Comparison of ENCODE assay signal across 1 cellular context in the genomic region with DNA sequence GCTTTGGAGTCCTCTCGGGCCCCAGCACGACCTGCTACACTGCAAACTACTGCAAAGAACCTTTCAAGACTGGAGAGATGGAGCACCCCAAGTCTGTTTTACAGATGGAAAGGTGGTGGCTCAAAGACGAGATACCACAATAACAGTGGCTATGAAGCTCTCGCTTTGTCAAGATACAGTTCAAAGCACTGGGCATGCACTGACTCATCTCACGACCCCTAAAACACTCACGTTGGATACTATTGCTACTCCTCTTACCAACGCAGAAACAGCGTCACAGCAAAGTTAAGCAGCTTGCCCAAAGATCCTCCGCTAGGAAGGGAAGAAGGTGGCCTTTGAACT.
TF ChIP-seq lines count a peak whose summit lies in the region.

No MANE protein-coding gene starts in this region.

TF ChIP-seq in GM23338, 12 proteins besides CTCF, POLR2A, EP300 and RAD21 (continued from another document):
- TF ChIP-seq, protein P1, sequence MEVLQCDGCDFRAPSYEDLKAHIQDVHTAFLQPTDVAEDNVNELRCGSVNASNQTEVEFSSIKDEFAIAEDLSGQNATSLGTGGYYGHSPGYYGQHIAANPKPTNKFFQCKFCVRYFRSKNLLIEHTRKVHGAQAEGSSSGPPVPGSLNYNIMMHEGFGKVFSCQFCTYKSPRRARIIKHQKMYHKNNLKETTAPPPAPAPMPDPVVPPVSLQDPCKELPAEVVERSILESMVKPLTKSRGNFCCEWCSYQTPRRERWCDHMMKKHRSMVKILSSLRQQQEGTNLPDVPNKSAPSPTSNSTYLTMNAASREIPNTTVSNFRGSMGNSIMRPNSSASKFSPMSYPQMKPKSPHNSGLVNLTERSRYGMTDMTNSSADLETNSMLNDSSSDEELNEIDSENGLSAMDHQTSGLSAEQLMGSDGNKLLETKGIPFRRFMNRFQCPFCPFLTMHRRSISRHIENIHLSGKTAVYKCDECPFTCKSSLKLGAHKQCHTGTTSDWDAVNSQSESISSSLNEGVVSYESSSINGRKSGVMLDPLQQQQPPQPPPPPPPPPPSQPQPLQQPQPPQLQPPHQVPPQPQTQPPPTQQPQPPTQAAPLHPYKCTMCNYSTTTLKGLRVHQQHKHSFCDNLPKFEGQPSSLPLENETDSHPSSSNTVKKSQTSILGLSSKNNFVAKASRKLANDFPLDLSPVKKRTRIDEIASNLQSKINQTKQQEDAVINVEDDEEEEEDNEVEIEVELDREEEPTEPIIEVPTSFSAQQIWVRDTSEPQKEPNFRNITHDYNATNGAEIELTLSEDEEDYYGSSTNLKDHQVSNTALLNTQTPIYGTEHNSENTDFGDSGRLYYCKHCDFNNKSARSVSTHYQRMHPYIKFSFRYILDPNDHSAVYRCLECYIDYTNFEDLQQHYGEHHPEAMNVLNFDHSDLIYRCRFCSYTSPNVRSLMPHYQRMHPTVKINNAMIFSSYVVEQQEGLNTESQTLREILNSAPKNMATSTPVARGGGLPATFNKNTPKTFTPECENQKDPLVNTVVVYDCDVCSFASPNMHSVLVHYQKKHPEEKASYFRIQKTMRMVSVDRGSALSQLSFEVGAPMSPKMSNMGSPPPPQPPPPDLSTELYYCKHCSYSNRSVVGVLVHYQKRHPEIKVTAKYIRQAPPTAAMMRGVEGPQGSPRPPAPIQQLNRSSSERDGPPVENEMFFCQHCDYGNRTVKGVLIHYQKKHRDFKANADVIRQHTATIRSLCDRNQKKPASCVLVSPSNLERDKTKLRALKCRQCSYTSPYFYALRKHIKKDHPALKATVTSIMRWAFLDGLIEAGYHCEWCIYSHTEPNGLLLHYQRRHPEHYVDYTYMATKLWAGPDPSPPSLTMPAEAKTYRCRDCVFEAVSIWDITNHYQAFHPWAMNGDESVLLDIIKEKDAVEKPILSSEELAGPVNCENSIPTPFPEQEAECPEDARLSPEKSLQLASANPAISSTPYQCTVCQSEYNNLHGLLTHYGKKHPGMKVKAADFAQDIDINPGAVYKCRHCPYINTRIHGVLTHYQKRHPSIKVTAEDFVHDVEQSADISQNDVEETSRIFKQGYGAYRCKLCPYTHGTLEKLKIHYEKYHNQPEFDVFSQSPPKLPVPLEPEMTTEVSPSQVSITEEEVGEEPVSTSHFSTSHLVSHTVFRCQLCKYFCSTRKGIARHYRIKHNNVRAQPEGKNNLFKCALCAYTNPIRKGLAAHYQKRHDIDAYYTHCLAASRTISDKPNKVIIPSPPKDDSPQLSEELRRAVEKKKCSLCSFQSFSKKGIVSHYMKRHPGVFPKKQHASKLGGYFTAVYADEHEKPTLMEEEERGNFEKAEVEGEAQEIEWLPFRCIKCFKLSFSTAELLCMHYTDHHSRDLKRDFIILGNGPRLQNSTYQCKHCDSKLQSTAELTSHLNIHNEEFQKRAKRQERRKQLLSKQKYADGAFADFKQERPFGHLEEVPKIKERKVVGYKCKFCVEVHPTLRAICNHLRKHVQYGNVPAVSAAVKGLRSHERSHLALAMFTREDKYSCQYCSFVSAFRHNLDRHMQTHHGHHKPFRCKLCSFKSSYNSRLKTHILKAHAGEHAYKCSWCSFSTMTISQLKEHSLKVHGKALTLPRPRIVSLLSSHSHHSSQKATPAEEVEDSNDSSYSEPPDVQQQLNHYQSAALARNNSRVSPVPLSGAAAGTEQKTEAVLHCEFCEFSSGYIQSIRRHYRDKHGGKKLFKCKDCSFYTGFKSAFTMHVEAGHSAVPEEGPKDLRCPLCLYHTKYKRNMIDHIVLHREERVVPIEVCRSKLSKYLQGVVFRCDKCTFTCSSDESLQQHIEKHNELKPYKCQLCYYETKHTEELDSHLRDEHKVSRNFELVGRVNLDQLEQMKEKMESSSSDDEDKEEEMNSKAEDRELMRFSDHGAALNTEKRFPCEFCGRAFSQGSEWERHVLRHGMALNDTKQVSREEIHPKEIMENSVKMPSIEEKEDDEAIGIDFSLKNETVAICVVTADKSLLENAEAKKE (CRISPR knock-in tag; IDR thresholded peaks at IDR 0.05) = no peak
- TF ChIP-seq CREB1 (CRISPR knock-in tag; IDR thresholded peaks at IDR 0.05; ENCODE audit: low read depth) (no peak), JUNB (IDR thresholded peaks at IDR 0.05; ENCODE audit: unreplicated experiment) (no peak), STAT1 (IDR thresholded peaks at IDR 0.05; ENCODE audit: unreplicated experiment) (no peak), EZH2phosphoT487 (IDR thresholded peaks at IDR 0.05; ENCODE audit: unreplicated experiment) (no peak), NANOG (IDR thresholded peaks at IDR 0.05; ENCODE audit: borderline replicate concordance) (no peak), POLR2AphosphoS5 (IDR thresholded peaks at IDR 0.05; ENCODE audit: low read depth) (no peak), ZNF331 (CRISPR knock-in tag; IDR thresholded peaks at IDR 0.05; ENCODE audit: low read depth) (no peak), EZH2 (IDR thresholded peaks at IDR 0.05; ENCODE audit: low read depth, unreplicated experiment) (no peak)
- TF ChIP-seq, protein P2, sequence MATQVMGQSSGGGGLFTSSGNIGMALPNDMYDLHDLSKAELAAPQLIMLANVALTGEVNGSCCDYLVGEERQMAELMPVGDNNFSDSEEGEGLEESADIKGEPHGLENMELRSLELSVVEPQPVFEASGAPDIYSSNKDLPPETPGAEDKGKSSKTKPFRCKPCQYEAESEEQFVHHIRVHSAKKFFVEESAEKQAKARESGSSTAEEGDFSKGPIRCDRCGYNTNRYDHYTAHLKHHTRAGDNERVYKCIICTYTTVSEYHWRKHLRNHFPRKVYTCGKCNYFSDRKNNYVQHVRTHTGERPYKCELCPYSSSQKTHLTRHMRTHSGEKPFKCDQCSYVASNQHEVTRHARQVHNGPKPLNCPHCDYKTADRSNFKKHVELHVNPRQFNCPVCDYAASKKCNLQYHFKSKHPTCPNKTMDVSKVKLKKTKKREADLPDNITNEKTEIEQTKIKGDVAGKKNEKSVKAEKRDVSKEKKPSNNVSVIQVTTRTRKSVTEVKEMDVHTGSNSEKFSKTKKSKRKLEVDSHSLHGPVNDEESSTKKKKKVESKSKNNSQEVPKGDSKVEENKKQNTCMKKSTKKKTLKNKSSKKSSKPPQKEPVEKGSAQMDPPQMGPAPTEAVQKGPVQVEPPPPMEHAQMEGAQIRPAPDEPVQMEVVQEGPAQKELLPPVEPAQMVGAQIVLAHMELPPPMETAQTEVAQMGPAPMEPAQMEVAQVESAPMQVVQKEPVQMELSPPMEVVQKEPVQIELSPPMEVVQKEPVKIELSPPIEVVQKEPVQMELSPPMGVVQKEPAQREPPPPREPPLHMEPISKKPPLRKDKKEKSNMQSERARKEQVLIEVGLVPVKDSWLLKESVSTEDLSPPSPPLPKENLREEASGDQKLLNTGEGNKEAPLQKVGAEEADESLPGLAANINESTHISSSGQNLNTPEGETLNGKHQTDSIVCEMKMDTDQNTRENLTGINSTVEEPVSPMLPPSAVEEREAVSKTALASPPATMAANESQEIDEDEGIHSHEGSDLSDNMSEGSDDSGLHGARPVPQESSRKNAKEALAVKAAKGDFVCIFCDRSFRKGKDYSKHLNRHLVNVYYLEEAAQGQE (IDR thresholded peaks at IDR 0.05; ENCODE audit: unreplicated experiment) = no peak
- TF ChIP-seq, protein P3, sequence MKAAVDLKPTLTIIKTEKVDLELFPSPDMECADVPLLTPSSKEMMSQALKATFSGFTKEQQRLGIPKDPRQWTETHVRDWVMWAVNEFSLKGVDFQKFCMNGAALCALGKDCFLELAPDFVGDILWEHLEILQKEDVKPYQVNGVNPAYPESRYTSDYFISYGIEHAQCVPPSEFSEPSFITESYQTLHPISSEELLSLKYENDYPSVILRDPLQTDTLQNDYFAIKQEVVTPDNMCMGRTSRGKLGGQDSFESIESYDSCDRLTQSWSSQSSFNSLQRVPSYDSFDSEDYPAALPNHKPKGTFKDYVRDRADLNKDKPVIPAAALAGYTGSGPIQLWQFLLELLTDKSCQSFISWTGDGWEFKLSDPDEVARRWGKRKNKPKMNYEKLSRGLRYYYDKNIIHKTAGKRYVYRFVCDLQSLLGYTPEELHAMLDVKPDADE (IDR thresholded peaks at IDR 0.05) = no peak
TF ChIP-seq in GM23338: peak in this region for 0.
